ENCODE assay signal across 8 cellular contexts in the genomic region with DNA sequence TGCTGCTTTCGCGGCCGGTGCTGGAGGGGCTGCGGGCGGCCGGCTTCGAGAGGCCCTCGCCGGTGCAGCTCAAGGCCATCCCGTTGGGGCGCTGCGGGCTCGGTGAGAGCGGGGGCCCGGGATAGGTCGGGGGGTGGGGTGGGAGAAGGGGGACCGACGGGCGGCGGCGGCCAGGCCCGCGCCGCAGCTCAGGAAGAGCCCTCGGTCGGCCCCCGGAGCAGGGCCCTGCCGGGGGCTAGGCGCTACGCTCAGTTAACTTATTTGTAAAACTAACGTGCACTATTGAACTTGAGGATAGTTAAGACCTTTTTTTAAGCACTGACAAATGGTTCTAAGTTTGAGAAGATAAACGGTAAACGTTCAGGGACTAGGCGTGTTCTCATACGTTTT. TPM values are rescaled to one million over a fixed set of nuclear protein-coding genes. Genes with fewer than 3 reads are reported as not detected.
A peak's percentile ranks its signal among the peaks of the same experiment; 100 is the strongest.
DNase-seq lines count a peak whose midpoint lies in the region; ATAC-seq and TF ChIP-seq lines count a peak whose summit lies in the region.

No MANE protein-coding gene starts in this region.

- TF ChIP-seq EP300 in Ishikawa (IDR thresholded peaks at IDR 0.05; ENCODE audit: borderline replicate concordance): no peak

- no peaks in the 10 kb centered on the region for H3K27me3 ChIP-seq in ectodermal cell (ENCODE audit: control insufficient read depth, insufficient read depth, low read length, poor library complexity, severe bottlenecking)

- H3K27ac Mint-ChIP-seq in activated CD4-positive, alpha-beta T cell treated with anti-CD3 and anti-CD28 coated beads for 36 hours: peak overlapping the region; percentile 78
- H3K27ac Mint-ChIP-seq in natural killer cell: peak overlapping the region; percentile 89 to 92

- no peak for TF ChIP-seq RAD21 in Ishikawa (IDR thresholded peaks at IDR 0.05; ENCODE audit: low read depth)

- peak overlapping the region; percentile 83 for H3K4me3 Mint-ChIP-seq in activated CD4-positive, alpha-beta T cell treated with anti-CD3 and anti-CD28 coated beads for 36 hours
- H3K4me3 Mint-ChIP-seq in natural killer cell: peak overlapping the region; percentile 91

- peaks cover 29% of the 10 kb centered on the region for H3K36me3 Mint-ChIP-seq in activated CD4-positive, alpha-beta T cell treated with anti-CD3 and anti-CD28 coated beads for 36 hours (ENCODE audit: low read depth)
- no peaks in the 10 kb centered on the region for H3K36me3 Mint-ChIP-seq in natural killer cell

- H3K4me1 Mint-ChIP-seq in activated CD4-positive, alpha-beta T cell treated with anti-CD3 and anti-CD28 coated beads for 36 hours: peaks cover 39% of the 10 kb centered on the region
- H3K4me1 Mint-ChIP-seq in natural killer cell: peaks cover 24 to 39% of the 10 kb centered on the region in 2 donors

- no peaks in the 10 kb centered on the region for H3K9me3 ChIP-seq in ectodermal cell (ENCODE audit: control insufficient read depth, low read length)

- peaks cover 14% of the 10 kb centered on the region for H3K4me1 ChIP-seq in ectodermal cell (ENCODE audit: control insufficient read depth, insufficient read depth, low read length)

- CTCF ChIA-PET in activated CD4-positive, alpha-beta T cell treated with anti-CD3 and anti-CD28 coated beads for 36 hours (lab: Charles Lee): interaction anchor here (0.6 to 2.4 kb wide), 14 partner anchors 9 to 530 kb away, joined by 3 to 7 read pairs (median 4); no protein-coding TSS in a partner anchor

- no peak for DNase-seq in activated CD4-positive, alpha-beta T cell treated with anti-CD3 and anti-CD28 coated beads for 36 hours
- no peak for DNase-seq in activated CD4-positive, alpha-beta T cell treated with anti-CD3 and anti-CD28 coated beads, Interleukin-2, amount 50 U/mL, for 48 hours
- DNase-seq in natural killer cell (no peak), NCI-H446 (lab: John Stamatoyannopoulos, UW) (no peak), NCI-H1092 (lab: John Stamatoyannopoulos, UW) (no peak), NCI-H128 (lab: John Stamatoyannopoulos, UW; ENCODE audit: unreplicated experiment) (no peak)

- H3K27me3 Mint-ChIP-seq in activated CD4-positive, alpha-beta T cell treated with anti-CD3 and anti-CD28 coated beads for 36 hours: no peaks in the 10 kb centered on the region
- H3K27me3 Mint-ChIP-seq in natural killer cell (ENCODE audit: low read depth in 2 of 2): no peaks in the 10 kb centered on the region

- ATAC-seq in activated CD4-positive, alpha-beta T cell treated with anti-CD3 and anti-CD28 coated beads for 36 hours: peak; percentile 8
- peak; percentile 1 to 12 (median 9) for ATAC-seq in natural killer cell

- WGBS in ectodermal cell, 2 experiments: 1% methylated on average over 35 of the region's 35 CpGs

- intact Hi-C loops in activated CD4-positive, alpha-beta T cell treated with anti-CD3 and anti-CD28 coated beads for 36 hours (cut with DNase I, micrococcal nuclease): loop anchor here (5.0 to 10.0 kb wide), 5 partner anchors 139 to 879 kb away; a partner anchor contains a TSS
- intact Hi-C loops in natural killer cell (cut with micrococcal nuclease): loop anchor here (10.0 kb wide), 3 partner anchors 281 to 861 kb away; a partner anchor contains a TSS

- H3K9me3 Mint-ChIP-seq in activated CD4-positive, alpha-beta T cell treated with anti-CD3 and anti-CD28 coated beads for 36 hours (ENCODE audit: low read depth): no peaks in the 10 kb centered on the region
- no peaks in the 10 kb centered on the region for H3K9me3 Mint-ChIP-seq in natural killer cell

- no peak for TF ChIP-seq CTCF in natural killer cell (IDR thresholded peaks at IDR 0.05)

- peaks cover 10% of the 10 kb centered on the region for H3K36me3 ChIP-seq in ectodermal cell (ENCODE audit: control insufficient read depth, insufficient read depth, low read length)

- H3K27ac ChIP-seq in ectodermal cell (ENCODE audit: insufficient read depth, low read depth, low read length, poor library complexity, severe bottlenecking): peak overlapping the region; percentile 81

- peak overlapping the region; percentile 58 for H3K4me3 ChIP-seq in ectodermal cell (ENCODE audit: insufficient read depth, low read depth, low read length)

- POLR2A ChIA-PET in activated CD4-positive, alpha-beta T cell treated with anti-CD3 and anti-CD28 coated beads for 36 hours (lab: Charles Lee): interaction anchor here (0.7 kb wide), 1 partner anchor 27 kb away, joined by 3 read pairs; no protein-coding TSS in a partner anchor

TF ChIP-seq in Ishikawa, 13 proteins besides CTCF, POLR2A, EP300 and RAD21:
- TF ChIP-seq TCF12 (IDR thresholded peaks at IDR 0.05; ENCODE audit: low read depth) (no peak), TAF1 (IDR thresholded peaks at IDR 0.05; ENCODE audit: low read depth) (peak; percentile 18)
- TF ChIP-seq, protein P1, sequence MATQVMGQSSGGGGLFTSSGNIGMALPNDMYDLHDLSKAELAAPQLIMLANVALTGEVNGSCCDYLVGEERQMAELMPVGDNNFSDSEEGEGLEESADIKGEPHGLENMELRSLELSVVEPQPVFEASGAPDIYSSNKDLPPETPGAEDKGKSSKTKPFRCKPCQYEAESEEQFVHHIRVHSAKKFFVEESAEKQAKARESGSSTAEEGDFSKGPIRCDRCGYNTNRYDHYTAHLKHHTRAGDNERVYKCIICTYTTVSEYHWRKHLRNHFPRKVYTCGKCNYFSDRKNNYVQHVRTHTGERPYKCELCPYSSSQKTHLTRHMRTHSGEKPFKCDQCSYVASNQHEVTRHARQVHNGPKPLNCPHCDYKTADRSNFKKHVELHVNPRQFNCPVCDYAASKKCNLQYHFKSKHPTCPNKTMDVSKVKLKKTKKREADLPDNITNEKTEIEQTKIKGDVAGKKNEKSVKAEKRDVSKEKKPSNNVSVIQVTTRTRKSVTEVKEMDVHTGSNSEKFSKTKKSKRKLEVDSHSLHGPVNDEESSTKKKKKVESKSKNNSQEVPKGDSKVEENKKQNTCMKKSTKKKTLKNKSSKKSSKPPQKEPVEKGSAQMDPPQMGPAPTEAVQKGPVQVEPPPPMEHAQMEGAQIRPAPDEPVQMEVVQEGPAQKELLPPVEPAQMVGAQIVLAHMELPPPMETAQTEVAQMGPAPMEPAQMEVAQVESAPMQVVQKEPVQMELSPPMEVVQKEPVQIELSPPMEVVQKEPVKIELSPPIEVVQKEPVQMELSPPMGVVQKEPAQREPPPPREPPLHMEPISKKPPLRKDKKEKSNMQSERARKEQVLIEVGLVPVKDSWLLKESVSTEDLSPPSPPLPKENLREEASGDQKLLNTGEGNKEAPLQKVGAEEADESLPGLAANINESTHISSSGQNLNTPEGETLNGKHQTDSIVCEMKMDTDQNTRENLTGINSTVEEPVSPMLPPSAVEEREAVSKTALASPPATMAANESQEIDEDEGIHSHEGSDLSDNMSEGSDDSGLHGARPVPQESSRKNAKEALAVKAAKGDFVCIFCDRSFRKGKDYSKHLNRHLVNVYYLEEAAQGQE (IDR thresholded peaks at IDR 0.05; ENCODE audit: low read depth): no peak

RNA-seq across cellular contexts. Expression of a gene that starts 0.4 kb away (rescaled TPM):
- 10 to 100 TPM; 13.5 to 13.6 TPM for total RNA-seq in activated CD4-positive, alpha-beta T cell treated with anti-CD3 and anti-CD28 coated beads for 36 hours
- polyA plus RNA-seq in ectodermal cell (2013, experiment 1 of 4): 21.6 TPM
- 24.6 TPM for polyA plus RNA-seq in ectodermal cell (2013, experiment 2 of 4)
- 20.3 TPM for polyA plus RNA-seq in ectodermal cell (2013, experiment 3 of 4)
- polyA plus RNA-seq in ectodermal cell (2013, experiment 4 of 4): 20.8 TPM
- 10 to 100 TPM; 17.5 to 21.8 (median 17.7) TPM for total RNA-seq in natural killer cell

RNA-seq across cellular contexts. Expression of a gene that starts 16.9 kb away (rescaled TPM):
- total RNA-seq in activated CD4-positive, alpha-beta T cell treated with anti-CD3 and anti-CD28 coated beads for 36 hours: under 1 TPM; 0.25 to 0.49 TPM
- 7.6 TPM for polyA plus RNA-seq in ectodermal cell (2013, experiment 1 of 4)
- polyA plus RNA-seq in ectodermal cell (2013, experiment 2 of 4): 7.1 TPM
- polyA plus RNA-seq in ectodermal cell (2013, experiment 3 of 4): 5.7 TPM
- 5.3 TPM for polyA plus RNA-seq in ectodermal cell (2013, experiment 4 of 4)
- total RNA-seq in natural killer cell: 1 to 10 TPM in 2 of 3 donors, under 1 TPM in 1; 0.48 to 2.6 (median 1.4) TPM
